In the genomic region with DNA sequence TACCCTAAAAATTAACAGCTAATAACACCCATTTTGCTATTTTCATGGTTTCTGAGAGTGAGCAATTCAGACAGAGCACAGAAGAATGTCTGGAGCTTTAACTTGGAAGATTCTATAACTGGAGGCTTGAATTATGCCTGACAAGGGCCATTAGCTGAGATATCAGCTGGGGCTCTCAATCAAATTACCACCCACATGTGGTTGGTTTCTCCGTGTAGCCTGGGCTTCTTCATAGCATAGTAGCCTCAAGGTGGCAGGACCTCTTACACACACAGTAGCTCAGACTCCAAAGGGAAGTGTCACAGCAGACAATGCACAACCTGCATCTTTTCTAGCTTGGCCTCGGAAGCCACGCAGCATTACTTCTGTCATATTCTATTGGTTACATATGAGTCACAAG, we compare ENCODE assay signal across 2 cellular contexts.
TF ChIP-seq lines count a peak whose summit lies in the region.

No MANE protein-coding gene starts in this region.

TF ChIP-seq in SK-N-SH, 30 proteins besides CTCF, POLR2A, EP300 and RAD21 (continued from another document):
- TF ChIP-seq, protein P1, sequence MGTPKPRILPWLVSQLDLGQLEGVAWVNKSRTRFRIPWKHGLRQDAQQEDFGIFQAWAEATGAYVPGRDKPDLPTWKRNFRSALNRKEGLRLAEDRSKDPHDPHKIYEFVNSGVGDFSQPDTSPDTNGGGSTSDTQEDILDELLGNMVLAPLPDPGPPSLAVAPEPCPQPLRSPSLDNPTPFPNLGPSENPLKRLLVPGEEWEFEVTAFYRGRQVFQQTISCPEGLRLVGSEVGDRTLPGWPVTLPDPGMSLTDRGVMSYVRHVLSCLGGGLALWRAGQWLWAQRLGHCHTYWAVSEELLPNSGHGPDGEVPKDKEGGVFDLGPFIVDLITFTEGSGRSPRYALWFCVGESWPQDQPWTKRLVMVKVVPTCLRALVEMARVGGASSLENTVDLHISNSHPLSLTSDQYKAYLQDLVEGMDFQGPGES (IDR thresholded peaks at IDR 0.05; ENCODE audit: low read depth, low read length) = no peak

TF ChIP-seq in SK-N-SH treated with all-trans-retinoic acid at 6 μM for 48 hours, 23 proteins besides CTCF, POLR2A, EP300 and RAD21 (continued from another document):
- TF ChIP-seq ZFP3 (CRISPR knock-in tag; IDR thresholded peaks at IDR 0.05) = no peak
- no peak for TF ChIP-seq RARB (CRISPR knock-in tag; IDR thresholded peaks at IDR 0.05)
- no peak for TF ChIP-seq CSDC2 (CRISPR knock-in tag; IDR thresholded peaks at IDR 0.05)
- no peak for TF ChIP-seq ZC3H10 (CRISPR knock-in tag; IDR thresholded peaks at IDR 0.05)
- TF ChIP-seq ZFP30 (CRISPR knock-in tag; IDR thresholded peaks at IDR 0.05) = no peak
- TF ChIP-seq, protein P2, sequence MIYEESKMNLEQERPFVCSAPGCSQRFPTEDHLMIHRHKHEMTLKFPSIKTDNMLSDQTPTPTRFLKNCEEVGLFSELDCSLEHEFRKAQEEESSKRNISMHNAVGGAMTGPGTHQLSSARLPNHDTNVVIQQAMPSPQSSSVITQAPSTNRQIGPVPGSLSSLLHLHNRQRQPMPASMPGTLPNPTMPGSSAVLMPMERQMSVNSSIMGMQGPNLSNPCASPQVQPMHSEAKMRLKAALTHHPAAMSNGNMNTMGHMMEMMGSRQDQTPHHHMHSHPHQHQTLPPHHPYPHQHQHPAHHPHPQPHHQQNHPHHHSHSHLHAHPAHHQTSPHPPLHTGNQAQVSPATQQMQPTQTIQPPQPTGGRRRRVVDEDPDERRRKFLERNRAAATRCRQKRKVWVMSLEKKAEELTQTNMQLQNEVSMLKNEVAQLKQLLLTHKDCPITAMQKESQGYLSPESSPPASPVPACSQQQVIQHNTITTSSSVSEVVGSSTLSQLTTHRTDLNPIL (CRISPR knock-in tag; IDR thresholded peaks at IDR 0.05; ENCODE audit: low read depth) = no peak
- TF ChIP-seq OSR1 (CRISPR knock-in tag; IDR thresholded peaks at IDR 0.05) = no peak
- TF ChIP-seq ARNTL (CRISPR knock-in tag; IDR thresholded peaks at IDR 0.05; ENCODE audit: borderline replicate concordance, low read depth) = no peak
- TF ChIP-seq ZNF70 (CRISPR knock-in tag; IDR thresholded peaks at IDR 0.05) = no peak
- no peak for TF ChIP-seq ISL1 (CRISPR knock-in tag; IDR thresholded peaks at IDR 0.05)
